Comparison of ENCODE assay signal across 10 cellular contexts in genomic region chr13:40503966-40504591, GRCh38.
DNase-seq lines count a peak whose midpoint lies in the region; ATAC-seq and TF ChIP-seq lines count a peak whose summit lies in the region.
"Had no signal": no experiment of that assay in that cellular context is flagged by ENCODE, and none has a peak within 500 bp of the region (broad histone marks: within the 10 kb centered on the region; RNA-seq: fewer than 3 reads in every experiment).

No MANE protein-coding gene starts in this region.

- H2AFZ ChIP-seq in mammary epithelial cell (ENCODE audit: low read depth, low read length) = peak overlapping the region; percentile 36

- CTCF ChIA-PET in mammary epithelial cell (lab: Charles Lee; ENCODE audit: low non-redundant PET) = interaction anchor here (0.6 kb wide), 1 partner anchor 192 kb away, joined by 6 read pairs; no protein-coding TSS in a partner anchor

- WGBS in mammary epithelial cell (ENCODE audit: low coverage, missing lambda C conversion rate) = 29% methylated on average over 2 of the region's 2 CpGs
- 63 to 96% methylated on average over 2 of the region's 2 CpGs for WGBS in esophagus squamous epithelium, 2 donors

- H3K4me3 ChIP-seq in mammary epithelial cell (replicated peaks in 1 of 3; ENCODE audit: insufficient read depth in 1 of 3, low read depth in 2 of 3, low read length in 3 of 3) (no peak overlapping the region), upper lobe of right lung (no peak overlapping the region), esophagus squamous epithelium (no peak overlapping the region)

- intact Hi-C loops in left cardiac atrium (cut with DNase I) (no loop called here), Right ventricle myocardium superior (cut with DNase I) (no loop called here), mammary epithelial cell (cut with micrococcal nuclease) (no loop called here), upper lobe of right lung (cut with DNase I) (no loop called here), esophagus squamous epithelium (cut with DNase I) (no loop called here)

- H3K9me3 ChIP-seq in mammary epithelial cell (replicated peaks; ENCODE audit: insufficient read depth, low read length) (no peaks in the 10 kb centered on the region), upper lobe of right lung (no peaks in the 10 kb centered on the region), esophagus squamous epithelium (no peaks in the 10 kb centered on the region)

- no peak for TF ChIP-seq POLR2A in esophagus squamous epithelium (IDR thresholded peaks at IDR 0.05)

- no peaks in the 10 kb centered on the region for H4K20me1 ChIP-seq in mammary epithelial cell (ENCODE audit: insufficient read depth, low read length)

- no peaks in the 10 kb centered on the region for H3K79me2 ChIP-seq in mammary epithelial cell (ENCODE audit: insufficient read depth, low read length)

- H3K4me2 ChIP-seq in mammary epithelial cell (ENCODE audit: insufficient read depth, low read depth, low read length) = peak overlapping the region; percentile 5

- H3K27me3 ChIP-seq in mammary epithelial cell (ENCODE audit: insufficient read depth, low read length) (no peaks in the 10 kb centered on the region), upper lobe of right lung (no peaks in the 10 kb centered on the region), esophagus squamous epithelium (no peaks in the 10 kb centered on the region)

- no peak overlapping the region for H3K9ac ChIP-seq in mammary epithelial cell (ENCODE audit: insufficient read depth, low read length)

- peak; percentile 65 for DNase-seq in left cardiac atrium
- DNase-seq in Right ventricle myocardium superior = no peak
- peak; percentile 96 for DNase-seq in mammary epithelial cell
- peak; percentile 57 for DNase-seq in left lobe of liver (ENCODE audit: low spot score)
- DNase-seq in upper lobe of right lung = no peak
- DNase-seq in SKM-1 (lab: John Stamatoyannopoulos, UW; ENCODE audit: unreplicated experiment) = no peak
- no peak for DNase-seq in NCI-H82 (lab: John Stamatoyannopoulos, UW)
- DNase-seq in esophagus squamous epithelium (lab: John Stamatoyannopoulos, UW) = no peak
- DNase-seq: SHP77 had no signal

- no TSS peak for BruUV-seq in mammary epithelial cell (replicated peaks; lab: Mats Ljungman, UMichigan)

- TF ChIP-seq CTCF in mammary epithelial cell (conservative IDR thresholded peaks at IDR 0.05 in 1 of 2, IDR thresholded peaks at IDR 0.05 in 1 of 2; ENCODE audit: extremely low read depth in 1 of 2, insufficient read depth in 1 of 2, low read depth in 1 of 2, low read length in 2 of 2) = no peak
- no peak for TF ChIP-seq CTCF in upper lobe of right lung (IDR thresholded peaks at IDR 0.05)
- no peak for TF ChIP-seq CTCF in esophagus squamous epithelium (IDR thresholded peaks at IDR 0.05)

- H3K36me3 ChIP-seq in mammary epithelial cell (ENCODE audit: insufficient read depth, low read length) = no peaks in the 10 kb centered on the region
- H3K36me3 ChIP-seq in upper lobe of right lung = no peaks in the 10 kb centered on the region
- no peaks in the 10 kb centered on the region for H3K36me3 ChIP-seq in esophagus squamous epithelium

- dilution Hi-C loops in mammary epithelial cell (cut with HindIII; ENCODE audit: low sequenced_read_pairs) = no loop called here

- H3K27ac ChIP-seq in mammary epithelial cell (ENCODE audit: insufficient read depth, low read depth, low read length) (no peak overlapping the region), upper lobe of right lung (no peak overlapping the region), esophagus squamous epithelium (no peak overlapping the region)

- in situ Hi-C loops in mammary epithelial cell (cut with MboI; ENCODE audit: low sequenced_read_pairs in 2 of 2) = no loop called here

- H3K4me1 ChIP-seq in mammary epithelial cell (ENCODE audit: insufficient read depth, low read length) (peaks cover 8% of the 10 kb centered on the region), upper lobe of right lung (no peaks in the 10 kb centered on the region), esophagus squamous epithelium (peaks cover 0 to 16% (median 5%) of the 10 kb centered on the region in 3 donors)

- ATAC-seq in left cardiac atrium (peak; percentile 70 to 85), Right ventricle myocardium superior (ENCODE audit: poor library complexity) (no peak), left lobe of liver (peak; percentile 95), upper lobe of right lung (peak; percentile 34)
- ATAC-seq: activated CD8-positive, alpha-beta T cell treated with anti-CD3 and anti-CD28 coated beads, Interleukin-2, amount 10 ng/mL, durations not matched to agents 7 days and 5 days had no signal

Comparison
In these comparisons a context has a peak if more than half of its experiments do, and no peak if none do; other contexts are left out.
1. DNase-seq: peak in left cardiac atrium (single experiment), mammary epithelial cell (single experiment) and left lobe of liver (single experiment); none in Right ventricle myocardium superior (single experiment), upper lobe of right lung (single experiment), SKM-1 (single experiment), NCI-H82 (single experiment) and esophagus squamous epithelium (single experiment).